Comparison of ENCODE assay signal across 7 cellular contexts in genomic region chr4:59818656-59819055, GRCh38.
DNase-seq lines count a peak whose midpoint lies in the region; ATAC-seq and TF ChIP-seq lines count a peak whose summit lies in the region.

No MANE protein-coding gene starts in this region.

- 84 to 87% methylated on average over 7 of the region's 7 CpGs for WGBS in thyroid gland, 2 donors

- no peak overlapping the region for H3K27ac ChIP-seq in CD8-positive, alpha-beta memory T cell (ENCODE audit: low read depth, low read length)
- H3K27ac ChIP-seq in thyroid gland = no peak overlapping the region

- POLR2A ChIA-PET in CD8-positive, alpha-beta memory T cell (lab: Charles Lee) = no interaction called here

- no peak overlapping the region for H3K4me3 ChIP-seq in CD8-positive, alpha-beta memory T cell (ENCODE audit: low read length)
- H3K4me3 ChIP-seq in thyroid gland (replicated peaks in 1 of 3) = no peak overlapping the region

- no peaks in the 10 kb centered on the region for H3K27me3 Mint-ChIP-seq in CD8-positive, alpha-beta memory T cell

- intact Hi-C loops in thyroid gland (cut with DNase I) = no loop called here

- H3K4me1 ChIP-seq in CD8-positive, alpha-beta memory T cell (ENCODE audit: insufficient read depth, low read length) = no peaks in the 10 kb centered on the region
- H3K4me1 ChIP-seq in thyroid gland = no peaks in the 10 kb centered on the region

- TF ChIP-seq CTCF in thyroid gland (IDR thresholded peaks at IDR 0.05) = no peak

- H3K4me1 Mint-ChIP-seq in CD8-positive, alpha-beta memory T cell = no peaks in the 10 kb centered on the region

- CTCF ChIA-PET in CD8-positive, alpha-beta memory T cell (lab: Charles Lee) = no interaction called here

- TF ChIP-seq POLR2A in thyroid gland (IDR thresholded peaks at IDR 0.05) = no peak

- no peaks in the 10 kb centered on the region for H3K27me3 ChIP-seq in CD8-positive, alpha-beta memory T cell (ENCODE audit: insufficient read depth, low read length, poor library complexity, severe bottlenecking)
- no peaks in the 10 kb centered on the region for H3K27me3 ChIP-seq in thyroid gland

- H3K36me3 Mint-ChIP-seq in CD8-positive, alpha-beta memory T cell = no peaks in the 10 kb centered on the region
- no peaks in the 10 kb centered on the region for H3K36me3 Mint-ChIP-seq in activated naive CD4-positive, alpha-beta T cell treated with anti-CD3 and anti-CD28 coated beads, Interleukin-2, amount 50 U/mL, for 72 hours

- peak overlapping the region in 2 of 7 donors; percentile 59 to 66 for H3K4me3 Mint-ChIP-seq in CD8-positive, alpha-beta memory T cell

- no peaks in the 10 kb centered on the region for H3K36me3 ChIP-seq in CD8-positive, alpha-beta memory T cell (ENCODE audit: insufficient read depth, low read length)
- H3K36me3 ChIP-seq in thyroid gland = no peaks in the 10 kb centered on the region

- peak; percentile 81 for DNase-seq in OCI-M1 (lab: John Stamatoyannopoulos, UW)
- peak; percentile 70 for DNase-seq in medulla oblongata (ENCODE audit: extremely low spot score)
- DNase-seq in CD8-positive, alpha-beta memory T cell = no peak
- DNase-seq in activated naive CD4-positive, alpha-beta T cell treated with anti-CD3 and anti-CD28 coated beads, Interleukin-2, amount 50 U/mL, for 72 hours (ENCODE audit: low spot score in 2 of 2) = no peak
- DNase-seq in thyroid gland = no peak

- H3K9me3 ChIP-seq in CD8-positive, alpha-beta memory T cell (ENCODE audit: low read length) = no peaks in the 10 kb centered on the region
- no peaks in the 10 kb centered on the region for H3K9me3 ChIP-seq in thyroid gland

- ATAC-seq in GM18520 (IDR thresholded peaks at IDR 0.05; ENCODE audit: unreplicated experiment) (peak; percentile 97), HG02642 (IDR thresholded peaks at IDR 0.05; ENCODE audit: poor library complexity, unreplicated experiment) (peak; percentile 89)
- ATAC-seq in activated naive CD4-positive, alpha-beta T cell treated with anti-CD3 and anti-CD28 coated beads, Interleukin-2, amount 50 U/mL, for 72 hours = no peak

- no peak overlapping the region for H3K27ac Mint-ChIP-seq in CD8-positive, alpha-beta memory T cell
- no peak overlapping the region for H3K27ac Mint-ChIP-seq in activated naive CD4-positive, alpha-beta T cell treated with anti-CD3 and anti-CD28 coated beads, Interleukin-2, amount 50 U/mL, for 72 hours

- H3K9me3 Mint-ChIP-seq in CD8-positive, alpha-beta memory T cell = peaks cover 8 to 30% (median 18%) of the 10 kb centered on the region in 5 donors
- peaks cover 4 to 5% of the 10 kb centered on the region in 2 donors for H3K9me3 Mint-ChIP-seq in activated naive CD4-positive, alpha-beta T cell treated with anti-CD3 and anti-CD28 coated beads, Interleukin-2, amount 50 U/mL, for 72 hours

Comparison
In these comparisons a context has a peak if more than half of its experiments do, and no peak if none do; other contexts are left out.
1. ATAC-seq: peak in GM18520 (single experiment) and HG02642 (single experiment); none in activated naive CD4-positive, alpha-beta T cell treated with anti-CD3 and anti-CD28 coated beads, Interleukin-2, amount 50 U/mL, for 72 hours (0 of 2).
2. DNase-seq: peak in OCI-M1 (single experiment) and medulla oblongata (single experiment); none in CD8-positive, alpha-beta memory T cell (0 of 5), activated naive CD4-positive, alpha-beta T cell treated with anti-CD3 and anti-CD28 coated beads, Interleukin-2, amount 50 U/mL, for 72 hours (0 of 2) and thyroid gland (0 of 2).